ENCODE assay signal across 8 cellular contexts in the genomic region with DNA sequence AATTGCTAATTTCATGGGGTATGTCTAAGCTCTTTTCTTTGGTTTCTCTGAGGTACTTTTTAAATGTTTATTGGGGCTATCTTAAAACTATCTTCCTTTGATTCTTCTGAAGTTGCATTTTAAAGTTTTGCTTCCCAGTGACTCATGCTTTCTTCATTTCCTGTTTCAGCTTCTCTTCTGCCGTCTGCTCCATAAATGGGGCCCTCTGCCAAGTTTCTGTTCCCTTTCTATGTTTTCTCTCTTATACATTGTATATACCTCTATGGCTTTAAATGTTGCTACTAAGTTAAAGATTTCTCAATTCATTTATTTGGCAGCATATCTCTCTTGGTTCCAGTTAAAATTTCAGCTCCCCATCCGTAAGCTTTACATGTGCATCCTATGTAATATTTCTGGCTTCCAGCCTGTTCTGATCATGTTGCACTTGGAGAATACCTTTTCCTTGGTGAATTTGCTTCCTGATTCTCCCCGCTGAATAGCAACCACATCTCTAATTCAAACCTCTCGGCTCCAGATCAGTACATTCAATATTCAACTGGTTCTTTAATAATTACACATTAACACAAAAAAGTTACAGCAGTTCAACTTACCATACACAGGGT.
DNase-seq lines count a peak whose midpoint lies in the region; ATAC-seq and TF ChIP-seq lines count a peak whose summit lies in the region.

No MANE protein-coding gene starts in this region.

- no peaks in the 10 kb centered on the region for H3K36me3 Mint-ChIP-seq in activated B cell treated with CpG ODN at 0.5 μM for 24 hours (ENCODE audit: low read depth)

- POLR2A ChIA-PET in activated B cell treated with CpG ODN at 0.5 μM for 24 hours (lab: Charles Lee): interaction anchor here (0.6 to 8.3 kb wide), 14 partner anchors 21 to 125 kb away, joined by 3 to 202 read pairs (median 4); a partner anchor contains a TSS

- peak overlapping the region; percentile 69 for H3K4me3 Mint-ChIP-seq in activated B cell treated with CpG ODN at 0.5 μM for 24 hours

- ATAC-seq in GM21529 (IDR thresholded peaks at IDR 0.05; ENCODE audit: unreplicated experiment) (peak; percentile 74), activated B cell treated with CpG ODN at 0.5 μM for 24 hours (ENCODE audit: low read depth) (peak; percentile 65)

- no peaks in the 10 kb centered on the region for H3K27me3 Mint-ChIP-seq in activated B cell treated with CpG ODN at 0.5 μM for 24 hours

- no peaks in the 10 kb centered on the region for H3K4me1 ChIP-seq in ovary (ENCODE audit: insufficient read depth)

- CTCF ChIA-PET in activated B cell treated with CpG ODN at 0.5 μM for 24 hours (lab: Charles Lee): interaction anchor here (0.8 to 3.7 kb wide), 3 partner anchors 10 to 124 kb away, joined by 3 to 30 read pairs (median 3); a partner anchor contains a TSS

- peaks cover 60% of the 10 kb centered on the region for H3K4me1 Mint-ChIP-seq in activated B cell treated with CpG ODN at 0.5 μM for 24 hours

- no peak overlapping the region for H3K27ac ChIP-seq in ovary

- H3K9me3 ChIP-seq in ovary: no peaks in the 10 kb centered on the region

- intact Hi-C loops in activated B cell treated with CpG ODN at 0.5 μM for 24 hours (cut with micrococcal nuclease): loop anchor here (1.0 to 10.0 kb wide), 5 partner anchors 35 to 587 kb away; a partner anchor contains a TSS
- intact Hi-C loops in ovary (cut with DNase I): no loop called here

- H3K27ac Mint-ChIP-seq in activated B cell treated with CpG ODN at 0.5 μM for 24 hours: peak overlapping the region; percentile 88

- H3K36me3 ChIP-seq in ovary: no peaks in the 10 kb centered on the region

- DNase-seq in HT-29 (ENCODE audit: low spot score): peak; percentile 76
- no peak for DNase-seq in activated B cell treated with CpG ODN at 0.5 μM for 24 hours
- DNase-seq in iris pigment epithelial cell (ENCODE audit: low read depth): peak; percentile 91
- DNase-seq in ovary: no peak
- DNase-seq in ecto neural progenitor cell (ENCODE audit: low spot score): no peak
- DNase-seq in iPS-NIHi7 (ENCODE audit: extremely low spot score): no peak

- 57 to 65% (median 64%) methylated on average over 4 of the region's 4 CpGs for WGBS in ovary, 3 donors

- no peak for TF ChIP-seq CTCF in activated B cell treated with CpG ODN at 0.5 μM for 24 hours (IDR thresholded peaks at IDR 0.05)
- TF ChIP-seq CTCF in ovary (IDR thresholded peaks at IDR 0.05): no peak

- no peaks in the 10 kb centered on the region for H3K27me3 ChIP-seq in ovary

- H3K4me3 ChIP-seq in GM08714 (ENCODE audit: low read length): peak overlapping the region; percentile 50; the same call in 1 of the 2 replicates
- H3K4me3 ChIP-seq in ovary: no peak overlapping the region

- TF ChIP-seq EP300 in ovary (IDR thresholded peaks at IDR 0.05): no peak

- no peaks in the 10 kb centered on the region for H3K9me3 Mint-ChIP-seq in activated B cell treated with CpG ODN at 0.5 μM for 24 hours

- no peak for TF ChIP-seq POLR2A in ovary (IDR thresholded peaks at IDR 0.05)

Comparison
In these comparisons a context has a peak if more than half of its experiments do, and no peak if none do; other contexts are left out.
1. DNase-seq: peak in HT-29 (single experiment) and iris pigment epithelial cell (single experiment); none in activated B cell treated with CpG ODN at 0.5 μM for 24 hours (single experiment), ovary (0 of 5), ecto neural progenitor cell (single experiment) and iPS-NIHi7 (single experiment).